In genomic region chr3:44894485-44894884, GRCh38 we compare ENCODE assay signal across 1 cellular context.
TF ChIP-seq lines count a peak whose summit lies in the region.

No MANE protein-coding gene starts in this region.

TF ChIP-seq in endothelial cell of umbilical vein, 7 proteins besides CTCF, POLR2A, EP300 and RAD21:
- TF ChIP-seq GATA2 (IDR thresholded peaks at IDR 0.05; ENCODE audit: insufficient read depth, insufficient read length, low read depth, low read length) (no peak), FOS (IDR thresholded peaks at IDR 0.05; ENCODE audit: borderline replicate concordance, insufficient read depth, low read length) (no peak), POLR2AphosphoS5 (IDR thresholded peaks at IDR 0.05; ENCODE audit: insufficient read depth, low read depth, low read length) (no peak), JUN (IDR thresholded peaks at IDR 0.05; ENCODE audit: borderline replicate concordance, insufficient read depth, insufficient read length, low read depth) (no peak), EZH2 (IDR thresholded peaks at IDR 0.05; ENCODE audit: borderline replicate concordance, low read depth, low read length, severe bottlenecking) (no peak), MYC (IDR thresholded peaks at IDR 0.05; ENCODE audit: low read depth, low read length) (no peak), MAX (IDR thresholded peaks at IDR 0.05; ENCODE audit: insufficient read depth, insufficient read length) (no peak)
